Comparison of ENCODE assay signal across 11 cellular contexts in the genomic region with DNA sequence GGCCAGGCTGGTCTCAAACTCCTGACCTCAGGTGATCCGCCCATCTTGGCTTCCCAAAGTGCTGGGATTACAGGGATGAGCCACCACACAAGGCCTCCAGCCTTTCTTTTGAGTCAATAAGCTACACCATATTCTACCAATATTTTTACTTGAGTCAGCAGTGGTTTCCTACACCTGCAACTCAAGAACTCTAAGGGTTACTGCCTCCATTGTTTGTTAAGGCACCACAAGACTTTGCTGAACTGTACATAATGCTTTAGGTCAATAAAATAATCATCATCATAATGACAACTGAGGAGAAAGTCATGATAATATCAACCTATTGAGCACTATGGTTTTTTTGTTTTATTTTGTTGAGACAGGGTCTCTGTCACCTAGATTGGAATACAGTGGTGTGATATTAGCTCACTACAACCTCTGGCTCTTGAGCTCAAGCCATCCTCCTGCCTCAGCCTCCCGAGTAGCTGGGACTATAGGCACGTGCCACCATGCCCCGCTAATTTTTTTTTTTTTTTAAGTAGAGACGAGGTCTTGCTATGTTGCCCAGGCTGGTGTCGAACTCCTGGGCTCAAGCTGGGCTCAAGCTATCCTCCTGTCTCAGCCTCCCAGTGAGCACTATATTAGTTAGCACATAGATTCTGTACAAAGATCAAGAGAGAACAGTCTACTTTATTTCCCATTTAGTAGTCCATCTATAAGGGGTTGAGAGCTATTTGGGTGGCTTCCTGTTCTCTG. TPM values are rescaled to one million over a fixed set of nuclear protein-coding genes. Genes with fewer than 3 reads are reported as not detected.
DNase-seq lines count a peak whose midpoint lies in the region; ATAC-seq and TF ChIP-seq lines count a peak whose summit lies in the region.
"Had no signal": no experiment of that assay in that cellular context is flagged by ENCODE, and none has a peak within 500 bp of the region (broad histone marks: within the 10 kb centered on the region; RNA-seq: fewer than 3 reads in every experiment).

No MANE protein-coding gene starts in this region.

- H3K9me3 ChIP-seq in left ventricle myocardium inferior (replicated peaks), result peaks cover 4% of the 10 kb centered on the region
- peaks cover 2% of the 10 kb centered on the region for H3K9me3 ChIP-seq in RWPE2 (ENCODE audit: severe bottlenecking)
- H3K9me3 ChIP-seq in esophagus squamous epithelium, result no peaks in the 10 kb centered on the region
- H3K9me3 ChIP-seq: pancreas had no signal

- TF ChIP-seq POLR2A in esophagus squamous epithelium (IDR thresholded peaks at IDR 0.05), result no peak

- H3K4me1 ChIP-seq in left ventricle myocardium inferior (peaks cover 5% of the 10 kb centered on the region), RWPE2 (ENCODE audit: insufficient read depth, poor library complexity, severe bottlenecking) (peaks cover 28% of the 10 kb centered on the region), esophagus squamous epithelium (peaks cover 4 to 12% (median 7%) of the 10 kb centered on the region in 3 donors)

- H3K4me3 ChIP-seq in left ventricle myocardium inferior, result no peak overlapping the region
- no peak overlapping the region for H3K4me3 ChIP-seq in RWPE2 (ENCODE audit: severe bottlenecking)
- H3K4me3 ChIP-seq in esophagus squamous epithelium, result no peak overlapping the region
- H3K4me3 ChIP-seq: pancreas had no signal

- H3K27ac ChIP-seq in left ventricle myocardium inferior (replicated peaks) (peak overlapping the region; percentile 33), RWPE2 (ENCODE audit: poor library complexity, severe bottlenecking) (peak overlapping the region; percentile 94), esophagus squamous epithelium (peak overlapping the region; percentile 79 to 88 (median 84))

- DNase-seq in left ventricle myocardium inferior (no peak), left ventricle myocardium superior (no peak), RWPE2 (ENCODE audit: low spot score) (no peak), esophagus squamous epithelium (lab: John Stamatoyannopoulos, UW) (no peak), type B pancreatic cell (ENCODE audit: extremely low spot score, unreplicated experiment) (no peak), activated gamma-delta T cell treated with Interleukin-2 at 50 U/mL for 16 hours (no peak), cerebellar cortex (ENCODE audit: low spot score) (no peak)
- DNase-seq: NCI-H1105; stimulated activated CD8-positive, alpha-beta memory T cell treated with anti-CD3 and anti-CD28 coated beads, Interleukin-4, amount 100 ng/mL, for 48 hours had no signal

- WGBS in esophagus squamous epithelium, 2 donors, result 91 to 95% methylated on average over 3 to 6 of the region's 6 CpGs

- no peaks in the 10 kb centered on the region for H3K4me1 Mint-ChIP-seq in type B pancreatic cell (ENCODE audit: unreplicated experiment)

- H3K27ac Mint-ChIP-seq in type B pancreatic cell, result peak overlapping the region; percentile 81

- H3K27me3 ChIP-seq in left ventricle myocardium inferior (ENCODE audit: low read depth) (no peaks in the 10 kb centered on the region), RWPE2 (ENCODE audit: insufficient read depth, poor library complexity, severe bottlenecking) (no peaks in the 10 kb centered on the region), esophagus squamous epithelium (no peaks in the 10 kb centered on the region)
- H3K27me3 ChIP-seq: pancreas had no signal

- peaks cover 5% of the 10 kb centered on the region for H3K9me3 Mint-ChIP-seq in type B pancreatic cell

- no peaks in the 10 kb centered on the region for H3K36me3 Mint-ChIP-seq in type B pancreatic cell

- ATAC-seq in left ventricle myocardium superior (no peak), RWPE2 (ENCODE audit: low read depth) (no peak), GM19463 (IDR thresholded peaks at IDR 0.05; ENCODE audit: unreplicated experiment) (no peak)

- TF ChIP-seq CTCF in left ventricle myocardium inferior (IDR thresholded peaks at IDR 0.05; ENCODE audit: borderline replicate concordance), result no peak
- TF ChIP-seq CTCF in RWPE2 (IDR thresholded peaks at IDR 0.05; ENCODE audit: poor library complexity, severe bottlenecking), result no peak
- no peak for TF ChIP-seq CTCF in esophagus squamous epithelium (IDR thresholded peaks at IDR 0.05)
- TF ChIP-seq CTCF in type B pancreatic cell (conservative IDR thresholded peaks at IDR 0.05), result no peak

- intact Hi-C loops in left ventricle myocardium inferior (cut with micrococcal nuclease), result no loop called here
- intact Hi-C loops in left ventricle myocardium superior (cut with micrococcal nuclease), result loop anchor here (2.0 to 10.0 kb wide), 2 partner anchors 75 to 233 kb away; no protein-coding TSS in a partner anchor
- intact Hi-C loops in esophagus squamous epithelium (cut with DNase I), result loop anchor here (10.0 kb wide), 1 partner anchor 223 kb away; no protein-coding TSS in a partner anchor

- H3K27me3 Mint-ChIP-seq in type B pancreatic cell, result no peaks in the 10 kb centered on the region

- H3K36me3 ChIP-seq in left ventricle myocardium inferior (no peaks in the 10 kb centered on the region), RWPE2 (ENCODE audit: low read depth) (no peaks in the 10 kb centered on the region), esophagus squamous epithelium (no peaks in the 10 kb centered on the region)
- H3K36me3 ChIP-seq: pancreas had no signal

- H3K4me3 Mint-ChIP-seq in type B pancreatic cell, result no peak overlapping the region

RNA-seq across cellular contexts. Expression of a gene that starts 34.9 kb away (rescaled TPM):
- total RNA-seq in left ventricle myocardium inferior (37.9 TPM), left ventricle myocardium superior (40.1 TPM), esophagus squamous epithelium (10 to 100 TPM; 21.5 to 26.3 (median 24.3) TPM), type B pancreatic cell (ENCODE audit: low replicate concordance) (38.9 and 58.9 TPM in 2 replicates)

Comparison
In these comparisons a context has a peak if more than half of its experiments do, and no peak if none do; other contexts are left out.
1. H3K27ac ChIP-seq: peak in every context shown above with its lines; median percentile 94 in RWPE2; 84 in esophagus squamous epithelium; 33 in left ventricle myocardium inferior.